In genomic region chr2:233847248-233847898, GRCh38 we compare ENCODE assay signal across 17 cellular contexts. TPM values are rescaled to one million over a fixed set of nuclear protein-coding genes. Genes with fewer than 3 reads are reported as not detected.
DNase-seq lines count a peak whose midpoint lies in the region; ATAC-seq and TF ChIP-seq lines count a peak whose summit lies in the region.
"Had no signal": no experiment of that assay in that cellular context is flagged by ENCODE, and none has a peak within 500 bp of the region (broad histone marks: within the 10 kb centered on the region; RNA-seq: fewer than 3 reads in every experiment).

No MANE protein-coding gene starts in this region.

- DNase-seq in activated CD4-positive, alpha-beta memory T cell treated with anti-CD3 and anti-CD28 coated beads, Interleukin-2, amount 10 ng/mL, durations not matched to agents 7 days and 5 days = peak; percentile 4
- DNase-seq in activated CD4-positive, alpha-beta memory T cell treated with anti-CD3 and anti-CD28 coated beads for 36 hours = no peak
- DNase-seq in RWPE1 (ENCODE audit: low spot score) (no peak), left lobe of liver (ENCODE audit: low spot score) (peak; percentile 33), NCI-H510A (lab: John Stamatoyannopoulos, UW) (no peak)
- DNase-seq: 8988T; CD4-positive, alpha-beta T cell; DMS53; HFFc6; KG1; NCI-H1694 treated with DMSO at 0.1 percent for 48 hours; NCI-H524; NCI-H82 had no signal

- CTCF ChIA-PET in activated CD4-positive, alpha-beta memory T cell treated with anti-CD3 and anti-CD28 coated beads, Interleukin-2, amount 10 ng/mL, durations not matched to agents 7 days and 5 days (lab: Charles Lee) = no interaction called here
- CTCF ChIA-PET in activated CD4-positive, alpha-beta memory T cell treated with anti-CD3 and anti-CD28 coated beads for 36 hours (lab: Charles Lee) = interaction anchor here (0.5 kb wide), 1 partner anchor 10 kb away, joined by 3 read pairs; no protein-coding TSS in a partner anchor
- CTCF ChIA-PET in RWPE1 (lab: Yijun Ruan, JAX) = no interaction called here

- peaks cover 98% of the 10 kb centered on the region for H3K36me3 Mint-ChIP-seq in activated CD4-positive, alpha-beta memory T cell treated with anti-CD3 and anti-CD28 coated beads, Interleukin-2, amount 10 ng/mL, durations not matched to agents 7 days and 5 days (ENCODE audit: low read depth)
- peaks cover 92% of the 10 kb centered on the region for H3K36me3 Mint-ChIP-seq in activated CD4-positive, alpha-beta memory T cell treated with anti-CD3 and anti-CD28 coated beads for 36 hours
- no peaks in the 10 kb centered on the region for H3K36me3 Mint-ChIP-seq in stimulated activated memory B cell treated with anti-CD40 and anti-IgM and Interleukin-4, amounts not matched to agents 10 μg/mL and 1 μg/mL and 100 μg/mL, for 72 hours

- no peak overlapping the region for H3K4me3 Mint-ChIP-seq in activated CD4-positive, alpha-beta memory T cell treated with anti-CD3 and anti-CD28 coated beads, Interleukin-2, amount 10 ng/mL, durations not matched to agents 7 days and 5 days
- H3K4me3 Mint-ChIP-seq in activated CD4-positive, alpha-beta memory T cell treated with anti-CD3 and anti-CD28 coated beads for 36 hours = no peak overlapping the region
- no peak overlapping the region for H3K4me3 Mint-ChIP-seq in stimulated activated memory B cell treated with anti-CD40 and anti-IgM and Interleukin-4, amounts not matched to agents 10 μg/mL and 1 μg/mL and 100 μg/mL, for 72 hours
- H3K4me3 Mint-ChIP-seq: CD4-positive, alpha-beta T cell; HFFc6 had no signal

- H3K4me1 Mint-ChIP-seq in activated CD4-positive, alpha-beta memory T cell treated with anti-CD3 and anti-CD28 coated beads, Interleukin-2, amount 10 ng/mL, durations not matched to agents 7 days and 5 days = peaks cover 65% of the 10 kb centered on the region
- H3K4me1 Mint-ChIP-seq in activated CD4-positive, alpha-beta memory T cell treated with anti-CD3 and anti-CD28 coated beads for 36 hours (ENCODE audit: low read depth) = peaks cover 3% of the 10 kb centered on the region
- no peaks in the 10 kb centered on the region for H3K4me1 Mint-ChIP-seq in stimulated activated memory B cell treated with anti-CD40 and anti-IgM and Interleukin-4, amounts not matched to agents 10 μg/mL and 1 μg/mL and 100 μg/mL, for 72 hours

- ATAC-seq in left lobe of liver (no peak), HG03354 (IDR thresholded peaks at IDR 0.05; ENCODE audit: poor library complexity, severe bottlenecking, unreplicated experiment) (no peak), GM18867 (IDR thresholded peaks at IDR 0.05; ENCODE audit: unreplicated experiment) (no peak)
- no peak for ATAC-seq in stimulated activated memory B cell treated with anti-CD40 and anti-IgM and Interleukin-4, amounts not matched to agents 10 μg/mL and 1 μg/mL and 100 μg/mL, for 72 hours
- ATAC-seq: HepG2 had no signal

- POLR2A ChIA-PET in activated CD4-positive, alpha-beta memory T cell treated with anti-CD3 and anti-CD28 coated beads, Interleukin-2, amount 10 ng/mL, durations not matched to agents 7 days and 5 days (lab: Charles Lee) = interaction anchor here (0.8 kb wide), 1 partner anchor 24 kb away, joined by 3 read pairs; no protein-coding TSS in a partner anchor
- POLR2A ChIA-PET in activated CD4-positive, alpha-beta memory T cell treated with anti-CD3 and anti-CD28 coated beads for 36 hours (lab: Charles Lee) = no interaction called here
- POLR2A ChIA-PET in RWPE1 (lab: Yijun Ruan, JAX; ENCODE audit: low non-redundant PET) = no interaction called here

- peak overlapping the region; percentile 10; the same call in 1 of the 2 replicates for H3K27ac ChIP-seq in RWPE1

- H3K27ac Mint-ChIP-seq in activated CD4-positive, alpha-beta memory T cell treated with anti-CD3 and anti-CD28 coated beads, Interleukin-2, amount 10 ng/mL, durations not matched to agents 7 days and 5 days = peak overlapping the region; percentile 10
- H3K27ac Mint-ChIP-seq in activated CD4-positive, alpha-beta memory T cell treated with anti-CD3 and anti-CD28 coated beads for 36 hours = no peak overlapping the region
- peak overlapping the region; percentile 8 for H3K27ac Mint-ChIP-seq in stimulated activated memory B cell treated with anti-CD40 and anti-IgM and Interleukin-4, amounts not matched to agents 10 μg/mL and 1 μg/mL and 100 μg/mL, for 72 hours
- H3K27ac Mint-ChIP-seq: CD4-positive, alpha-beta T cell had no signal

- intact Hi-C loops in activated CD4-positive, alpha-beta memory T cell treated with anti-CD3 and anti-CD28 coated beads for 36 hours (cut with micrococcal nuclease) = no loop called here

- no peak for TF ChIP-seq CTCF in RWPE1 (conservative IDR thresholded peaks at IDR 0.05; ENCODE audit: low read depth)

- H3K27me3 Mint-ChIP-seq in activated CD4-positive, alpha-beta memory T cell treated with anti-CD3 and anti-CD28 coated beads, Interleukin-2, amount 10 ng/mL, durations not matched to agents 7 days and 5 days = no peaks in the 10 kb centered on the region
- H3K27me3 Mint-ChIP-seq in activated CD4-positive, alpha-beta memory T cell treated with anti-CD3 and anti-CD28 coated beads for 36 hours = no peaks in the 10 kb centered on the region
- peaks cover 17% of the 10 kb centered on the region for H3K27me3 Mint-ChIP-seq in stimulated activated memory B cell treated with anti-CD40 and anti-IgM and Interleukin-4, amounts not matched to agents 10 μg/mL and 1 μg/mL and 100 μg/mL, for 72 hours

- H3K9me3 Mint-ChIP-seq in activated CD4-positive, alpha-beta memory T cell treated with anti-CD3 and anti-CD28 coated beads, Interleukin-2, amount 10 ng/mL, durations not matched to agents 7 days and 5 days = no peaks in the 10 kb centered on the region
- H3K9me3 Mint-ChIP-seq in activated CD4-positive, alpha-beta memory T cell treated with anti-CD3 and anti-CD28 coated beads for 36 hours = no peaks in the 10 kb centered on the region
- H3K9me3 Mint-ChIP-seq in stimulated activated memory B cell treated with anti-CD40 and anti-IgM and Interleukin-4, amounts not matched to agents 10 μg/mL and 1 μg/mL and 100 μg/mL, for 72 hours = no peaks in the 10 kb centered on the region
- H3K9me3 Mint-ChIP-seq: CD4-positive, alpha-beta T cell; HFFc6 had no signal

RNA-seq across cellular contexts. Expression of gene HJURP, which starts 7.0 kb away (rescaled TPM):
- 100 to 1,000 TPM; 126 to 129 TPM for total RNA-seq in activated CD4-positive, alpha-beta memory T cell treated with anti-CD3 and anti-CD28 coated beads, Interleukin-2, amount 10 ng/mL, durations not matched to agents 7 days and 5 days
- 100 to 1,000 TPM in 1 of 2 experiments, 10 to 100 TPM in 1; 98.4 to 102 TPM for total RNA-seq in activated CD4-positive, alpha-beta memory T cell treated with anti-CD3 and anti-CD28 coated beads for 36 hours
- 0.50 TPM for total RNA-seq in left lobe of liver

Comparison
In these comparisons a context has a peak if more than half of its experiments do, and no peak if none do; other contexts are left out.
1. DNase-seq: peak in activated CD4-positive, alpha-beta memory T cell treated with anti-CD3 and anti-CD28 coated beads, Interleukin-2, amount 10 ng/mL, durations not matched to agents 7 days and 5 days (single experiment) and left lobe of liver (single experiment); none in activated CD4-positive, alpha-beta memory T cell treated with anti-CD3 and anti-CD28 coated beads for 36 hours (single experiment), RWPE1 (single experiment) and NCI-H510A (single experiment).
2. RNA of gene HJURP, which starts 7.0 kb away (total RNA-seq): 126 to 129 TPM in activated CD4-positive, alpha-beta memory T cell treated with anti-CD3 and anti-CD28 coated beads, Interleukin-2, amount 10 ng/mL, durations not matched to agents 7 days and 5 days and 98.4 to 102 TPM in activated CD4-positive, alpha-beta memory T cell treated with anti-CD3 and anti-CD28 coated beads for 36 hours; 0.50 TPM in left lobe of liver (single experiment); every median in the first group is over 10 times any median in the second.